19 cellular contexts compared by ENCODE assay signal in the genomic region with DNA sequence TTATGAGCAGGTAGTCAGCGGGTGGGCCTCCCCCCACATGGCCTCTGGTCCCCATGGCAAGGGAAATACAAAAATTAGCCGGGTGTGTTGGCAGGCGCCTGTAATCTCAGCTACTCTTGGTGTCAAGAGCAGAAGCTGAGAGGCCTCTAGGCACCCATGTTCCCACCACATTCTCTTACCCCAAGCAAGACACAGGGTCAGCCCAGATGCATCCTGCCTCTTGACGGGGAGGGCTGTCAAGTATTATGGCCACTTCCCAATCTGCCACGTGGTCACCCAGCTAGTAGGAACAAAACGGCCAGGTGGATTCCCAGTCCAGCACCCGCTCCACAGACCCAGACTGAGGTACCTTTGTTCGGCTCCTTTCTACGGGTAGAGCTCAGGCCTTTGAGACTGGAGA. TPM values are rescaled to one million over a fixed set of nuclear protein-coding genes. Genes with fewer than 3 reads are reported as not detected.
A peak's percentile ranks its signal among the peaks of the same experiment; 100 is the strongest.
DNase-seq lines count a peak whose midpoint lies in the region; TF ChIP-seq lines count a peak whose summit lies in the region.
"Had no signal": no experiment of that assay in that cellular context is flagged by ENCODE, and none has a peak within 500 bp of the region (broad histone marks: within the 10 kb centered on the region; RNA-seq: fewer than 3 reads in every experiment).

No MANE protein-coding gene starts in this region.

- no peak overlapping the region for H3K4me3 Mint-ChIP-seq in dendritic cell treated with granulocyte-macrophage colony-stimulating factor and Interleukin-4, amounts not matched to agents 40 ng/mL and 50 ng/mL, for 4 days
- H3K4me3 Mint-ChIP-seq: CD4-positive, alpha-beta T cell; GM23338; HFFc6 had no signal

- H3K27ac Mint-ChIP-seq in dendritic cell treated with granulocyte-macrophage colony-stimulating factor and Interleukin-4, amounts not matched to agents 40 ng/mL and 50 ng/mL, for 4 days: peak overlapping the region; percentile 58
- H3K27ac Mint-ChIP-seq: CD4-positive, alpha-beta T cell; GM23338; HFFc6 had no signal

- H3K9me3 Mint-ChIP-seq in dendritic cell treated with granulocyte-macrophage colony-stimulating factor and Interleukin-4, amounts not matched to agents 40 ng/mL and 50 ng/mL, for 4 days: no peaks in the 10 kb centered on the region
- H3K9me3 Mint-ChIP-seq: CD4-positive, alpha-beta T cell; HFFc6 had no signal

- no peak for TF ChIP-seq CTCF in GM13977 (IDR thresholded peaks at IDR 0.05; ENCODE audit: extremely low read depth, insufficient read depth, missing control alignments)
- no peak for TF ChIP-seq CTCF in ovary (IDR thresholded peaks at IDR 0.05)

- no peaks in the 10 kb centered on the region for H3K36me3 ChIP-seq in ovary

- no peaks in the 10 kb centered on the region for H3K27me3 ChIP-seq in ovary

- DNase-seq in NCI-H1092 treated with DMSO at 0.1 percent for 48 hours (lab: John Stamatoyannopoulos, UW): peak; percentile 12
- DNase-seq in NCI-H1092 (lab: John Stamatoyannopoulos, UW): no peak
- DNase-seq in NCI-H2029 (lab: John Stamatoyannopoulos, UW): peak; percentile 55
- DNase-seq in GM13977 (ENCODE audit: low spot score): no peak
- no peak for DNase-seq in hippocampal formation (lab: John Stamatoyannopoulos, UW)
- no peak for DNase-seq in ovary
- DNase-seq: AML-193; Caco-2; CD4-positive, alpha-beta T cell; H7; HFFc6; IMR-90; KBM-7 had no signal

- TF ChIP-seq POLR2A in ovary (IDR thresholded peaks at IDR 0.05): no peak

- H3K27me3 Mint-ChIP-seq in dendritic cell treated with granulocyte-macrophage colony-stimulating factor and Interleukin-4, amounts not matched to agents 40 ng/mL and 50 ng/mL, for 4 days: peaks cover 15% of the 10 kb centered on the region

- in situ Hi-C loops in GM13977 (cut with MboI; ENCODE audit: low pct_unique_long_range_greater_than_20kb, low sequenced_read_pairs, unreplicated experiment): no loop called here

- H3K4me3 ChIP-seq in ovary: no peak overlapping the region
- H3K4me3 ChIP-seq: A549, GM12878, GM23338 had no signal

- no peak overlapping the region for H3K27ac ChIP-seq in ovary
- H3K27ac ChIP-seq: 22Rv1, A549, C4-2B had no signal

- intact Hi-C loops in dendritic cell treated with granulocyte-macrophage colony-stimulating factor and Interleukin-4, amounts not matched to agents 40 ng/mL and 50 ng/mL, for 4 days (cut with micrococcal nuclease): no loop called here
- intact Hi-C loops in ovary (cut with DNase I): no loop called here

- peaks cover 75% of the 10 kb centered on the region for H3K4me1 Mint-ChIP-seq in dendritic cell treated with granulocyte-macrophage colony-stimulating factor and Interleukin-4, amounts not matched to agents 40 ng/mL and 50 ng/mL, for 4 days (ENCODE audit: low read depth)
- H3K4me1 Mint-ChIP-seq: GM23338 had no signal

- H3K9me3 ChIP-seq in ovary: no peaks in the 10 kb centered on the region
- H3K9me3 ChIP-seq: A549, Caco-2 had no signal

- TF ChIP-seq EP300 in ovary (IDR thresholded peaks at IDR 0.05): no peak

- H3K36me3 Mint-ChIP-seq in dendritic cell treated with granulocyte-macrophage colony-stimulating factor and Interleukin-4, amounts not matched to agents 40 ng/mL and 50 ng/mL, for 4 days (ENCODE audit: low read depth): no peaks in the 10 kb centered on the region

- peaks cover 3% of the 10 kb centered on the region for H3K4me1 ChIP-seq in ovary (ENCODE audit: insufficient read depth)
- H3K4me1 ChIP-seq: Caco-2 had no signal

- WGBS in ovary, 3 donors: 84 to 86% (median 84%) methylated on average over 9 of the region's 9 CpGs

RNA-seq across cellular contexts. Expression of gene SLC6A6, which starts 16.2 kb away (rescaled TPM):
- 100 to 1,000 TPM in 3 of 7 donors, 10 to 100 TPM in 4; 32.5 to 141 (median 80.5) TPM for total RNA-seq in ovary
- 10 to 100 TPM; 37.6 to 81.1 TPM for polyA plus RNA-seq in ovary

Comparison
In these comparisons a context has a peak if more than half of its experiments do, and no peak if none do; other contexts are left out.
1. DNase-seq: peak in NCI-H1092 treated with DMSO at 0.1 percent for 48 hours (single experiment) and NCI-H2029 (single experiment); none in NCI-H1092 (single experiment), GM13977 (single experiment), hippocampal formation (0 of 2) and ovary (0 of 5).